2 cellular contexts compared by ENCODE assay signal in genomic region chr15:65396965-65397317, GRCh38.
TF ChIP-seq lines count a peak whose summit lies in the region.

No MANE protein-coding gene starts in this region.

TF ChIP-seq in WTC11, 78 proteins besides CTCF, POLR2A, EP300 and RAD21 (continues in another document):
- TF ChIP-seq, protein P1, sequence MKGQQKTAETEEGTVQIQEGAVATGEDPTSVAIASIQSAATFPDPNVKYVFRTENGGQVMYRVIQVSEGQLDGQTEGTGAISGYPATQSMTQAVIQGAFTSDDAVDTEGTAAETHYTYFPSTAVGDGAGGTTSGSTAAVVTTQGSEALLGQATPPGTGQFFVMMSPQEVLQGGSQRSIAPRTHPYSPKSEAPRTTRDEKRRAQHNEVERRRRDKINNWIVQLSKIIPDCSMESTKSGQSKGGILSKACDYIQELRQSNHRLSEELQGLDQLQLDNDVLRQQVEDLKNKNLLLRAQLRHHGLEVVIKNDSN (CRISPR knock-in tag; IDR thresholded peaks at IDR 0.05), result no peak
- TF ChIP-seq ARID4B (CRISPR knock-in tag; IDR thresholded peaks at IDR 0.05; ENCODE audit: borderline replicate concordance), result no peak
- TF ChIP-seq TCF7 (CRISPR knock-in tag; IDR thresholded peaks at IDR 0.05; ENCODE audit: low read depth), result no peak
- TF ChIP-seq, protein P2, sequence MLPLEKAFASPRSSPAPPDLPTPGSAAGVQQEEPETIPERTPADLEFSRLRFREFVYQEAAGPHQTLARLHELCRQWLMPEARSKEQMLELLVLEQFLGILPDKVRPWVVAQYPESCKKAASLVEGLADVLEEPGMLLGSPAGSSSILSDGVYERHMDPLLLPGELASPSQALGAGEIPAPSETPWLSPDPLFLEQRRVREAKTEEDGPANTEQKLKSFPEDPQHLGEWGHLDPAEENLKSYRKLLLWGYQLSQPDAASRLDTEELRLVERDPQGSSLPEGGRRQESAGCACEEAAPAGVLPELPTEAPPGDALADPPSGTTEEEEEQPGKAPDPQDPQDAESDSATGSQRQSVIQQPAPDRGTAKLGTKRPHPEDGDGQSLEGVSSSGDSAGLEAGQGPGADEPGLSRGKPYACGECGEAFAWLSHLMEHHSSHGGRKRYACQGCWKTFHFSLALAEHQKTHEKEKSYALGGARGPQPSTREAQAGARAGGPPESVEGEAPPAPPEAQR (CRISPR knock-in tag; IDR thresholded peaks at IDR 0.05), result no peak
- TF ChIP-seq, protein P3, sequence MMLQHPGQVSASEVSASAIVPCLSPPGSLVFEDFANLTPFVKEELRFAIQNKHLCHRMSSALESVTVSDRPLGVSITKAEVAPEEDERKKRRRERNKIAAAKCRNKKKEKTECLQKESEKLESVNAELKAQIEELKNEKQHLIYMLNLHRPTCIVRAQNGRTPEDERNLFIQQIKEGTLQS (CRISPR knock-in tag; conservative IDR thresholded peaks at IDR 0.05), result no peak
- no peak for TF ChIP-seq ZBTB21 (CRISPR knock-in tag; IDR thresholded peaks at IDR 0.05; ENCODE audit: borderline replicate concordance)
- TF ChIP-seq, protein P4, sequence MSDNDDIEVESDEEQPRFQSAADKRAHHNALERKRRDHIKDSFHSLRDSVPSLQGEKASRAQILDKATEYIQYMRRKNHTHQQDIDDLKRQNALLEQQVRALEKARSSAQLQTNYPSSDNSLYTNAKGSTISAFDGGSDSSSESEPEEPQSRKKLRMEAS (CRISPR knock-in tag; IDR thresholded peaks at IDR 0.05), result no peak
- TF ChIP-seq, protein P5, sequence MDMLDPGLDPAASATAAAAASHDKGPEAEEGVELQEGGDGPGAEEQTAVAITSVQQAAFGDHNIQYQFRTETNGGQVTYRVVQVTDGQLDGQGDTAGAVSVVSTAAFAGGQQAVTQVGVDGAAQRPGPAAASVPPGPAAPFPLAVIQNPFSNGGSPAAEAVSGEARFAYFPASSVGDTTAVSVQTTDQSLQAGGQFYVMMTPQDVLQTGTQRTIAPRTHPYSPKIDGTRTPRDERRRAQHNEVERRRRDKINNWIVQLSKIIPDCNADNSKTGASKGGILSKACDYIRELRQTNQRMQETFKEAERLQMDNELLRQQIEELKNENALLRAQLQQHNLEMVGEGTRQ (CRISPR knock-in tag; IDR thresholded peaks at IDR 0.05), result no peak
- TF ChIP-seq ATF6 (CRISPR knock-in tag; IDR thresholded peaks at IDR 0.05), result no peak
- no peak for TF ChIP-seq NR1H2 (CRISPR knock-in tag; IDR thresholded peaks at IDR 0.05)
- TF ChIP-seq, protein P6, sequence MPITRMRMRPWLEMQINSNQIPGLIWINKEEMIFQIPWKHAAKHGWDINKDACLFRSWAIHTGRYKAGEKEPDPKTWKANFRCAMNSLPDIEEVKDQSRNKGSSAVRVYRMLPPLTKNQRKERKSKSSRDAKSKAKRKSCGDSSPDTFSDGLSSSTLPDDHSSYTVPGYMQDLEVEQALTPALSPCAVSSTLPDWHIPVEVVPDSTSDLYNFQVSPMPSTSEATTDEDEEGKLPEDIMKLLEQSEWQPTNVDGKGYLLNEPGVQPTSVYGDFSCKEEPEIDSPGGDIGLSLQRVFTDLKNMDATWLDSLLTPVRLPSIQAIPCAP (CRISPR knock-in tag; IDR thresholded peaks at IDR 0.05), result no peak

TF ChIP-seq in HepG2, 621 proteins besides CTCF, POLR2A, EP300 and RAD21:
- TF ChIP-seq BRF2 (CRISPR knock-in tag; IDR thresholded peaks at IDR 0.05), result no peak
- no peak for TF ChIP-seq ZBTB7A (CRISPR knock-in tag; IDR thresholded peaks at IDR 0.05)
- TF ChIP-seq ZNF615 (CRISPR knock-in tag; IDR thresholded peaks at IDR 0.05; ENCODE audit: borderline replicate concordance), result no peak
- TF ChIP-seq RORA (CRISPR knock-in tag; IDR thresholded peaks at IDR 0.05), result no peak
- no peak for TF ChIP-seq ETV5 (CRISPR knock-in tag; IDR thresholded peaks at IDR 0.05; ENCODE audit: borderline replicate concordance)
- TF ChIP-seq ZNF589 (CRISPR knock-in tag; conservative IDR thresholded peaks at IDR 0.05), result no peak
- no peak for TF ChIP-seq ZBTB14 (CRISPR knock-in tag; IDR thresholded peaks at IDR 0.05)
- TF ChIP-seq NR2C2 (CRISPR knock-in tag; IDR thresholded peaks at IDR 0.05; ENCODE audit: borderline replicate concordance), result no peak
- TF ChIP-seq, protein P7, sequence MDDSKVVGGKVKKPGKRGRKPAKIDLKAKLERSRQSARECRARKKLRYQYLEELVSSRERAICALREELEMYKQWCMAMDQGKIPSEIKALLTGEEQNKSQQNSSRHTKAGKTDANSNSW (CRISPR knock-in tag; IDR thresholded peaks at IDR 0.05; ENCODE audit: borderline replicate concordance), result no peak
- TF ChIP-seq SP5 (CRISPR knock-in tag; IDR thresholded peaks at IDR 0.05; ENCODE audit: borderline replicate concordance, low read depth), result no peak
- TF ChIP-seq EED (CRISPR knock-in tag; IDR thresholded peaks at IDR 0.05), result no peak
- TF ChIP-seq ZNF784 (CRISPR knock-in tag; IDR thresholded peaks at IDR 0.05; ENCODE audit: borderline replicate concordance), result no peak
- no peak for TF ChIP-seq FOXM1 (CRISPR knock-in tag; IDR thresholded peaks at IDR 0.05)
- TF ChIP-seq ZNF550 (CRISPR knock-in tag; IDR thresholded peaks at IDR 0.05; ENCODE audit: borderline replicate concordance), result no peak
